Comparison of ENCODE assay signal across 25 cellular contexts in the genomic region with DNA sequence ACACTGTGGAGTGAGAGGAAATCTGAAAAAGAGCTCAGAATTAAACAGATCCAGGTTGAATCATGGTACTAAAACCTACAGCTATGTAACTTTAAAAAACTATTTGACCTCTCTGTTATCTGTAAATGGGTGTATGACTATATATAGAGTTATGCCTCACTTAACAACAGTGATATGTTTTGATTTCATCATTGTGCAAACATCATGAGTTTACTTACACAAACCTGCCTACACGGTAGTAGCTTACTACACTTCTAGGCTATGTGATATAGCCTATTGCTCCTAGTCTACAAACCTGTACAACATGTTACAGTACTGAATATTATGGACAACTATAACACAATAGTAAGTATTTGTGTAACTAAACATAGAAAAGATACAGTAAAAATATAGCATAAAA.
"Had no signal": no experiment of that assay in that cellular context is flagged by ENCODE, and none has a peak within 500 bp of the region (broad histone marks: within the 10 kb centered on the region; RNA-seq: fewer than 3 reads in every experiment).

No MANE protein-coding gene starts in this region.

- ATAC-seq: activated CD4-positive, CD25-positive, alpha-beta regulatory T cell treated with anti-CD3 and anti-CD28 coated beads, Interleukin-2, amount 50 U/mL, for 24 hours; foreskin keratinocyte; heart left ventricle; left ventricle myocardium superior; right cardiac atrium had no signal

- H3K27ac ChIP-seq: adrenal gland, ascending aorta, foreskin keratinocyte, heart left ventricle, spleen, tibial nerve, WERI-Rb-1 had no signal

- DNase-seq: activated CD4-positive, alpha-beta T cell treated with anti-CD3 and anti-CD28 coated beads for 48 hours; activated CD4-positive, alpha-beta T cell treated with anti-CD3 and anti-CD28 coated beads, Interleukin-2, amount 50 U/mL, for 48 hours; activated CD8-positive, alpha-beta memory T cell treated with anti-CD3 and anti-CD28 coated beads, Interleukin-2, amount 50 U/mL, for 4 hours; activated effector memory CD4-positive, alpha-beta T cell treated with anti-CD3 and anti-CD28 coated beads, Interleukin-2, amount 50 U/mL, for 16 hours; activated naive CD4-positive, alpha-beta T cell treated with anti-CD3 and anti-CD28 coated beads for 36 hours; activated naive CD8-positive, alpha-beta T cell treated with anti-CD3 and anti-CD28 coated beads for 36 hours; activated T-cell treated with anti-CD3 and anti-CD28 coated beads, Interleukin-2, amount 50 U/mL, for 1 hour; adrenal gland; central memory CD4-positive, alpha-beta T cell; effector CD4-positive, alpha-beta T cell; foreskin keratinocyte; heart left ventricle; left ventricle myocardium superior; naive B cell; posterior cingulate gyrus; right cardiac atrium; SK-N-SH; spleen; stimulated activated naive CD4-positive, alpha-beta T cell treated with Interleukin-2 at 50 U/mL for 16 hours; SW 1271; T1000; WERI-Rb-1 had no signal
